ENCODE assay signal across 8 cellular contexts in the genomic region with DNA sequence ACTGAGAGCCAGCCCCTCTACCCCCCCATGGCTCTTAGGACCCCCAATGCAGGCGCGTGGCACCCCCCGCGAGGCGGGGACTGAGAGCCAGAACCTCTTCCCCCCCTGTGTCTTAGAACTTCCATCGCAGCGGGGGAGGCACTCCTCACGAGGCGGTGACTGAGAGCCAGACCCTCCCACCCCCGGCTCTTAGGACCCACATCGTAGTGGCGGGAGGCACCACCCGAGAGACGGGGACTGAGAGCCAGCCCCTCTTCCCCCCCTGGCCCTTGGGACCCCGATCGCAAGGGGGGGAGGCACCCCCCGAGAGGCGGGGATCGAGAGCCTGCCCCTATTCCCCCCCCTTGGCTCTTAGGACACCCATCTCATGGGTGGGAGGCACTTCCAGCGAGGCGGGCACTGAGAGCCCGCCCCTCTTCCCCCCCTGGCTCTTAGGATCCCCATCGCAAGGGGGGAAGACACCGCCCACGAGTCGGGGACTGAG. TPM values are rescaled to one million over a fixed set of nuclear protein-coding genes. Genes with fewer than 3 reads are reported as not detected.
DNase-seq lines count a peak whose midpoint lies in the region; ATAC-seq and TF ChIP-seq lines count a peak whose summit lies in the region.

No MANE protein-coding gene starts in this region.

- no peak for TF ChIP-seq CTCF in PC-9 (conservative IDR thresholded peaks at IDR 0.05)

- H3K4me1 Mint-ChIP-seq in activated CD8-positive, alpha-beta memory T cell treated with anti-CD3 and anti-CD28 coated beads, Interleukin-2, amount 10 ng/mL, durations not matched to agents 7 days and 5 days = peaks cover 2% of the 10 kb centered on the region
- peaks cover 30% of the 10 kb centered on the region for H3K4me1 Mint-ChIP-seq in stimulated activated naive CD8-positive, alpha-beta T cell treated with anti-CD3 and anti-CD28 coated beads, Interleukin-15, amount 100 ng/mL, for 72 hours

- no peak overlapping the region for H2AFZ ChIP-seq in PC-9

- H3K9me3 Mint-ChIP-seq in activated CD8-positive, alpha-beta memory T cell treated with anti-CD3 and anti-CD28 coated beads, Interleukin-2, amount 10 ng/mL, durations not matched to agents 7 days and 5 days (ENCODE audit: low read depth) = no peaks in the 10 kb centered on the region
- H3K9me3 Mint-ChIP-seq in stimulated activated naive CD8-positive, alpha-beta T cell treated with anti-CD3 and anti-CD28 coated beads, Interleukin-15, amount 100 ng/mL, for 72 hours = no peaks in the 10 kb centered on the region

- no peaks in the 10 kb centered on the region for H3F3A ChIP-seq in PC-9 (ENCODE audit: insufficient read depth, low read depth)

- BruUV-seq in PC-9 (replicated peaks; lab: Mats Ljungman, UMichigan) = no TSS peak

- H3K79me2 ChIP-seq in PC-9 (ENCODE audit: low read depth) = no peaks in the 10 kb centered on the region

- H3K36me3 ChIP-seq in iPS-15b (ENCODE audit: control insufficient read depth, insufficient read depth, low read length) (no peaks in the 10 kb centered on the region), PC-9 (ENCODE audit: low read depth) (no peaks in the 10 kb centered on the region)

- intact Hi-C loops in PC-9 (cut with micrococcal nuclease; ENCODE audit: unreplicated experiment) = loop anchor here (5.0 kb wide), 1 partner anchor 119 kb away; no protein-coding TSS in a partner anchor

- no peak overlapping the region for H3K9ac ChIP-seq in iPS-15b (ENCODE audit: low read depth, low read length)

- no peaks in the 10 kb centered on the region for H3K36me3 Mint-ChIP-seq in activated CD8-positive, alpha-beta memory T cell treated with anti-CD3 and anti-CD28 coated beads, Interleukin-2, amount 10 ng/mL, durations not matched to agents 7 days and 5 days

- H3K9me2 ChIP-seq in PC-9 (ENCODE audit: insufficient read depth) = no peaks in the 10 kb centered on the region

- no peaks in the 10 kb centered on the region for H3K4me1 ChIP-seq in iPS-15b (ENCODE audit: control insufficient read depth, insufficient read depth, low read length)
- no peaks in the 10 kb centered on the region for H3K4me1 ChIP-seq in PC-9 (replicated peaks; ENCODE audit: insufficient read depth)

- CTCF ChIA-PET in activated CD8-positive, alpha-beta memory T cell treated with anti-CD3 and anti-CD28 coated beads, Interleukin-2, amount 10 ng/mL, durations not matched to agents 7 days and 5 days (lab: Charles Lee) = interaction anchor here (1.8 kb wide), 1 partner anchor 153 kb away, joined by 6 read pairs; no protein-coding TSS in a partner anchor
- CTCF ChIA-PET in PC-9 (lab: Charles Lee) = no interaction called here

- in situ Hi-C loops in KBM-7 (cut with MboI; ENCODE audit: low pct_unique_long_range_greater_than_20kb, low sequenced_read_pairs) = no loop called here

- no peaks in the 10 kb centered on the region for H4K20me1 ChIP-seq in PC-9 (ENCODE audit: insufficient read depth)

- no peak overlapping the region for H3K4me3 Mint-ChIP-seq in activated CD8-positive, alpha-beta memory T cell treated with anti-CD3 and anti-CD28 coated beads, Interleukin-2, amount 10 ng/mL, durations not matched to agents 7 days and 5 days
- H3K4me3 Mint-ChIP-seq in stimulated activated naive CD8-positive, alpha-beta T cell treated with anti-CD3 and anti-CD28 coated beads, Interleukin-15, amount 100 ng/mL, for 72 hours = peak overlapping the region; percentile 73 to 86

- POLR2A ChIA-PET in PC-9 (lab: Charles Lee; ENCODE audit: unreplicated experiment) = no interaction called here

- H3K4me3 ChIP-seq in iPS-15b (ENCODE audit: low read depth, low read length) (peak overlapping the region; percentile 79), PC-9 (no peak overlapping the region)

- H3K4me2 ChIP-seq in PC-9 = no peak overlapping the region

- DNase-seq in DMS53 (lab: John Stamatoyannopoulos, UW) (peak; percentile 77), KBM-7 (peak; percentile 42), GF-D8 (lab: John Stamatoyannopoulos, UW) (no peak), kidney glomerular epithelial cell (lab: John Stamatoyannopoulos, UW) (no peak), PC-9 (no peak)
- DNase-seq in activated CD8-positive, alpha-beta memory T cell treated with anti-CD3 and anti-CD28 coated beads, Interleukin-2, amount 10 ng/mL, durations not matched to agents 7 days and 5 days = no peak
- DNase-seq in stimulated activated naive CD8-positive, alpha-beta T cell treated with anti-CD3 and anti-CD28 coated beads, Interleukin-15, amount 100 ng/mL, for 72 hours = peak; percentile 17 to 25

- ATAC-seq in activated CD8-positive, alpha-beta memory T cell treated with anti-CD3 and anti-CD28 coated beads, Interleukin-2, amount 10 ng/mL, durations not matched to agents 7 days and 5 days = peak; percentile 46
- peak; percentile 57 for ATAC-seq in stimulated activated naive CD8-positive, alpha-beta T cell treated with anti-CD3 and anti-CD28 coated beads, Interleukin-15, amount 100 ng/mL, for 72 hours

- H3K27ac ChIP-seq in PC-9 = no peak overlapping the region

- peaks cover 26% of the 10 kb centered on the region for H3K27me3 Mint-ChIP-seq in activated CD8-positive, alpha-beta memory T cell treated with anti-CD3 and anti-CD28 coated beads, Interleukin-2, amount 10 ng/mL, durations not matched to agents 7 days and 5 days
- H3K27me3 Mint-ChIP-seq in stimulated activated naive CD8-positive, alpha-beta T cell treated with anti-CD3 and anti-CD28 coated beads, Interleukin-15, amount 100 ng/mL, for 72 hours = peaks cover 29% of the 10 kb centered on the region

- H3K27me3 ChIP-seq in iPS-15b (ENCODE audit: control insufficient read depth, insufficient read depth, low read length) (peaks cover 19% of the 10 kb centered on the region), PC-9 (ENCODE audit: insufficient read depth, low read depth) (no peaks in the 10 kb centered on the region)

- H3K9me3 ChIP-seq in iPS-15b (ENCODE audit: control insufficient read depth, insufficient read depth, low read length) (no peaks in the 10 kb centered on the region), PC-9 (ENCODE audit: insufficient read depth, low read depth) (no peaks in the 10 kb centered on the region)

- no peak overlapping the region for H3K27ac Mint-ChIP-seq in activated CD8-positive, alpha-beta memory T cell treated with anti-CD3 and anti-CD28 coated beads, Interleukin-2, amount 10 ng/mL, durations not matched to agents 7 days and 5 days
- no peak overlapping the region for H3K27ac Mint-ChIP-seq in stimulated activated naive CD8-positive, alpha-beta T cell treated with anti-CD3 and anti-CD28 coated beads, Interleukin-15, amount 100 ng/mL, for 72 hours

RNA-seq across cellular contexts. Expression of a gene that starts 44.7 kb away (rescaled TPM):
- total RNA-seq in activated CD8-positive, alpha-beta memory T cell treated with anti-CD3 and anti-CD28 coated beads, Interleukin-2, amount 10 ng/mL, durations not matched to agents 7 days and 5 days = 100 to 1,000 TPM; 176 to 240 TPM
- 191 and 196 TPM in 2 replicates for total RNA-seq in PC-9 (2021)

Comparison
In these comparisons a context has a peak if more than half of its experiments do, and no peak if none do; other contexts are left out.
1. DNase-seq: peak in DMS53 (single experiment), KBM-7 (single experiment) and stimulated activated naive CD8-positive, alpha-beta T cell treated with anti-CD3 and anti-CD28 coated beads, Interleukin-15, amount 100 ng/mL, for 72 hours (2 of 2); none in activated CD8-positive, alpha-beta memory T cell treated with anti-CD3 and anti-CD28 coated beads, Interleukin-2, amount 10 ng/mL, durations not matched to agents 7 days and 5 days (single experiment), GF-D8 (single experiment), kidney glomerular epithelial cell (single experiment) and PC-9 (0 of 2).